Comparison of ENCODE assay signal across 8 cellular contexts in genomic region chr1:172180886-172181285, GRCh38.
DNase-seq lines count a peak whose midpoint lies in the region; ATAC-seq and TF ChIP-seq lines count a peak whose summit lies in the region.

No MANE protein-coding gene starts in this region.

- intact Hi-C loops in testis (cut with DNase I; ENCODE audit: low total_unique reads): no loop called here

- peak; percentile 42 for ATAC-seq in HG02763 (IDR thresholded peaks at IDR 0.05; ENCODE audit: unreplicated experiment)
- peak; percentile 73 for ATAC-seq in central memory CD8-positive, alpha-beta T cell (replicated peaks; ENCODE audit: extremely low read depth, poor library complexity, severe bottlenecking)

- H3K27me3 ChIP-seq in testis: no peaks in the 10 kb centered on the region

- no peaks in the 10 kb centered on the region for H3K9me3 Mint-ChIP-seq in central memory CD8-positive, alpha-beta T cell

- peak overlapping the region; percentile 2 to 84 for H3K27ac ChIP-seq in testis

- no peaks in the 10 kb centered on the region for H3K9me3 ChIP-seq in testis

- peak overlapping the region; percentile 73 for H3K4me3 Mint-ChIP-seq in central memory CD8-positive, alpha-beta T cell

- no peaks in the 10 kb centered on the region for H3K36me3 ChIP-seq in testis (ENCODE audit: low read depth, missing control alignments)

- H3K4me3 ChIP-seq in testis: no peak overlapping the region

- H3K4me1 Mint-ChIP-seq in central memory CD8-positive, alpha-beta T cell: peaks cover 26% of the 10 kb centered on the region

- no peaks in the 10 kb centered on the region for H3K4me1 ChIP-seq in testis

- H3K27me3 Mint-ChIP-seq in central memory CD8-positive, alpha-beta T cell: no peaks in the 10 kb centered on the region

- DNase-seq in T-helper 1 cell (peak in 3 of 5 donors; percentile 8 to 84 (median 19)), midbrain (lab: John Stamatoyannopoulos, UW) (peak; percentile 33), testis (peak; percentile 41), SIG-M5 treated with dmso at 0.1 percent for 504 hours (lab: John Stamatoyannopoulos, UW; ENCODE audit: unreplicated experiment) (no peak), SKM-1 treated with dmso at 0.1 percent for 144 hours (lab: John Stamatoyannopoulos, UW; ENCODE audit: unreplicated experiment) (no peak)
- DNase-seq in central memory CD8-positive, alpha-beta T cell (ENCODE audit: low spot score in 2 of 2): peak in 1 of 2 donors; percentile 11

- peaks cover 7% of the 10 kb centered on the region for H3K36me3 Mint-ChIP-seq in central memory CD8-positive, alpha-beta T cell (ENCODE audit: insufficient read depth)

- WGBS in testis, 2 donors: 37 to 46% methylated on average over 4 of the region's 4 CpGs

- H3K27ac Mint-ChIP-seq in central memory CD8-positive, alpha-beta T cell (ENCODE audit: low read depth): peak overlapping the region; percentile 97

- no peak for TF ChIP-seq CTCF in testis (IDR thresholded peaks at IDR 0.05)

- TF ChIP-seq POLR2A in GM18526 (IDR thresholded peaks at IDR 0.05; ENCODE audit: extremely low read depth, insufficient read length): peak; percentile 42
- no peak for TF ChIP-seq POLR2A in testis (IDR thresholded peaks at IDR 0.05)

Comparison
In these comparisons a context has a peak if more than half of its experiments do, and no peak if none do; other contexts are left out.
1. DNase-seq: peak in T-helper 1 cell (3 of 5), midbrain (single experiment) and testis (single experiment); none in SIG-M5 treated with dmso at 0.1 percent for 504 hours (single experiment) and SKM-1 treated with dmso at 0.1 percent for 144 hours (single experiment).